In genomic region chr15:41153733-41154132, GRCh38 we compare ENCODE assay signal across 22 cellular contexts. TPM values are rescaled to one million over a fixed set of nuclear protein-coding genes. Genes with fewer than 3 reads are reported as not detected.
DNase-seq lines count a peak whose midpoint lies in the region; ATAC-seq, FAIRE-seq and TF ChIP-seq lines count a peak whose summit lies in the region.
"Had no signal": no experiment of that assay in that cellular context is flagged by ENCODE, and none has a peak within 500 bp of the region (broad histone marks: within the 10 kb centered on the region; RNA-seq: fewer than 3 reads in every experiment).

No MANE protein-coding gene starts in this region.

- no peak overlapping the region for H3K9ac ChIP-seq in neuronal stem cell (ENCODE audit: low read depth, low read length, poor library complexity)
- H3K9ac ChIP-seq: BLaER1 treated with 17β-estradiol and CSF1 and Interleukin-3, amounts not matched to agents 10 nM and 100 nM had no signal

- ATAC-seq in natural killer cell treated with Interleukin-12 subunit alpha and Interleukin-12 subunit beta and Interleukin-15 and Interleukin-18, amount 100 ng/mL, for 72 hours: no peak
- ATAC-seq in natural killer cell: no peak
- ATAC-seq in GM18861 (IDR thresholded peaks at IDR 0.05; ENCODE audit: unreplicated experiment): no peak
- ATAC-seq: A549; CD8-positive, alpha-beta T cell had no signal

- no peak overlapping the region for H3K4me3 Mint-ChIP-seq in natural killer cell treated with Interleukin-12 subunit alpha and Interleukin-12 subunit beta and Interleukin-15 and Interleukin-18, amount 100 ng/mL, for 72 hours
- no peak overlapping the region for H3K4me3 Mint-ChIP-seq in natural killer cell
- H3K4me3 Mint-ChIP-seq: B cell; CD4-positive, alpha-beta T cell; CD8-positive, alpha-beta T cell had no signal

- no peaks in the 10 kb centered on the region for H3K27me3 ChIP-seq in neuronal stem cell (ENCODE audit: control insufficient read depth in 3 of 3, insufficient read depth in 3 of 3, low read depth in 1 of 3, low read length in 3 of 3)
- H3K27me3 ChIP-seq: BLaER1 treated with 17β-estradiol and CSF1 and Interleukin-3, amounts not matched to agents 10 nM and 100 nM had no signal

- no peak overlapping the region for H4K91ac ChIP-seq in neuronal stem cell (ENCODE audit: low read depth, low read length, poor library complexity)

- H3K36me3 ChIP-seq in neuronal stem cell (replicated peaks in 1 of 2; ENCODE audit: control insufficient read depth in 2 of 2, insufficient read depth in 2 of 2, low read length in 2 of 2): no peaks in the 10 kb centered on the region
- H3K36me3 ChIP-seq: BLaER1 treated with 17β-estradiol and CSF1 and Interleukin-3, amounts not matched to agents 10 nM and 100 nM had no signal

- no peaks in the 10 kb centered on the region for H3K4me1 Mint-ChIP-seq in natural killer cell treated with Interleukin-12 subunit alpha and Interleukin-12 subunit beta and Interleukin-15 and Interleukin-18, amount 100 ng/mL, for 72 hours (ENCODE audit: low read depth in 2 of 2)
- H3K4me1 Mint-ChIP-seq in natural killer cell: no peaks in the 10 kb centered on the region
- H3K4me1 Mint-ChIP-seq: B cell had no signal

- no peak overlapping the region for H3K27ac Mint-ChIP-seq in natural killer cell treated with Interleukin-12 subunit alpha and Interleukin-12 subunit beta and Interleukin-15 and Interleukin-18, amount 100 ng/mL, for 72 hours
- H3K27ac Mint-ChIP-seq in natural killer cell: no peak overlapping the region
- H3K27ac Mint-ChIP-seq: B cell; CD4-positive, alpha-beta T cell; CD8-positive, alpha-beta T cell had no signal

- no peaks in the 10 kb centered on the region for H3K79me1 ChIP-seq in neuronal stem cell (ENCODE audit: low read depth, low read length)

- H3K18ac ChIP-seq in neuronal stem cell (ENCODE audit: low read length): no peak overlapping the region

- H3K4me1 ChIP-seq in neuronal stem cell (ENCODE audit: control insufficient read depth in 2 of 2, insufficient read depth in 1 of 2, low read depth in 1 of 2, low read length in 2 of 2): no peaks in the 10 kb centered on the region
- H3K4me1 ChIP-seq: Caco-2 had no signal

- no peak overlapping the region for H2BK5ac ChIP-seq in neuronal stem cell (ENCODE audit: low read length)

- peak; percentile 34 for DNase-seq in activated effector memory CD4-positive, alpha-beta T cell treated with anti-CD3 and anti-CD28 coated beads, Interleukin-2, amount 50 U/mL, for 16 hours
- DNase-seq in activated effector memory CD4-positive, alpha-beta T cell treated with Interleukin-2 at 50 U/mL for 16 hours: no peak
- DNase-seq in natural killer cell treated with Interleukin-12 subunit alpha and Interleukin-12 subunit beta and Interleukin-15 and Interleukin-18, amount 100 ng/mL, for 72 hours (ENCODE audit: low spot score): peak; percentile 41
- DNase-seq in natural killer cell (no peak), neuronal stem cell (ENCODE audit: low spot score) (no peak), H54 (ENCODE audit: insufficient read length, low spot score) (no peak)
- DNase-seq: AML-193; Caco-2; Calu3; CD4-positive, alpha-beta T cell; CD8-positive, alpha-beta T cell; DMS79 treated with DMSO at 0.1 percent for 48 hours; GF-D8 had no signal

- H3K27ac ChIP-seq in neuronal stem cell (replicated peaks; ENCODE audit: low read length): no peak overlapping the region
- H3K27ac ChIP-seq: 22Rv1; A549; BLaER1 treated with 17β-estradiol and CSF1 and Interleukin-3, amounts not matched to agents 10 nM and 100 nM; C4-2B had no signal

- no peak for TF ChIP-seq POLR2A in H54 (IDR thresholded peaks at IDR 0.05; ENCODE audit: low read depth, low read length)

- H3K23ac ChIP-seq in neuronal stem cell (ENCODE audit: low read depth, low read length, poor library complexity): no peak overlapping the region

- no peak overlapping the region for H3K4ac ChIP-seq in neuronal stem cell (ENCODE audit: low read length)

- H3K36me3 Mint-ChIP-seq in natural killer cell treated with Interleukin-12 subunit alpha and Interleukin-12 subunit beta and Interleukin-15 and Interleukin-18, amount 100 ng/mL, for 72 hours: no peaks in the 10 kb centered on the region
- H3K36me3 Mint-ChIP-seq in natural killer cell: no peaks in the 10 kb centered on the region
- H3K36me3 Mint-ChIP-seq: CD8-positive, alpha-beta T cell had no signal

- no peak for FAIRE-seq in H54 (lab: Jason Lieb, UNC)
- FAIRE-seq: A549, D721Med, G401.6, GM12891 had no signal

- no peak overlapping the region for H3K14ac ChIP-seq in neuronal stem cell (ENCODE audit: low read length)

- no peaks in the 10 kb centered on the region for H3K27me3 Mint-ChIP-seq in natural killer cell treated with Interleukin-12 subunit alpha and Interleukin-12 subunit beta and Interleukin-15 and Interleukin-18, amount 100 ng/mL, for 72 hours
- no peaks in the 10 kb centered on the region for H3K27me3 Mint-ChIP-seq in natural killer cell (ENCODE audit: low read depth in 2 of 2)
- H3K27me3 Mint-ChIP-seq: B cell; CD4-positive, alpha-beta T cell had no signal

- H2BK15ac ChIP-seq in neuronal stem cell (ENCODE audit: low read length): no peak overlapping the region

- H3K4me2 ChIP-seq in neuronal stem cell (ENCODE audit: insufficient read depth, low read length, poor library complexity, severe bottlenecking): no peak overlapping the region
- H3K4me2 ChIP-seq: A549; BLaER1 treated with 17β-estradiol and CSF1 and Interleukin-3, amounts not matched to agents 10 nM and 100 nM had no signal

- no peak overlapping the region for H2BK120ac ChIP-seq in neuronal stem cell (ENCODE audit: low read depth, low read length)

- intact Hi-C loops in natural killer cell (cut with micrococcal nuclease): no loop called here

- H3K9me3 Mint-ChIP-seq in natural killer cell treated with Interleukin-12 subunit alpha and Interleukin-12 subunit beta and Interleukin-15 and Interleukin-18, amount 100 ng/mL, for 72 hours: no peaks in the 10 kb centered on the region
- no peaks in the 10 kb centered on the region for H3K9me3 Mint-ChIP-seq in natural killer cell
- H3K9me3 Mint-ChIP-seq: CD4-positive, alpha-beta T cell; CD8-positive, alpha-beta T cell had no signal

- H3K4me3 ChIP-seq in neuronal stem cell (ENCODE audit: low read length in 2 of 2): no peak overlapping the region
- H3K4me3 ChIP-seq: A549; BLaER1 treated with 17β-estradiol and CSF1 and Interleukin-3, amounts not matched to agents 10 nM and 100 nM had no signal

- H3K9me3 ChIP-seq in neuronal stem cell (replicated peaks in 1 of 2; ENCODE audit: control insufficient read depth in 2 of 2, insufficient read depth in 1 of 2, low read depth in 1 of 2, low read length in 2 of 2): no peaks in the 10 kb centered on the region
- H3K9me3 ChIP-seq: A549, Caco-2 had no signal

- peak overlapping the region; percentile 73 for H2BK12ac ChIP-seq in neuronal stem cell (ENCODE audit: low read length)

- WGBS in neuronal stem cell (ENCODE audit: extremely low coverage in 2 of 2, insufficient read length in 2 of 2, insufficient replicate concordance in 1 of 2), 2 donors: no CpG with 5 or more reads among the region's 5 CpGs

- no peak for TF ChIP-seq CTCF in natural killer cell (IDR thresholded peaks at IDR 0.05)

- H4K8ac ChIP-seq in neuronal stem cell (ENCODE audit: low read depth, low read length): peak overlapping the region; percentile 17

- no peak overlapping the region for H2AK5ac ChIP-seq in neuronal stem cell (ENCODE audit: low read depth, low read length)

- no peak overlapping the region for H2AFZ ChIP-seq in neuronal stem cell (ENCODE audit: low read length)

RNA-seq across cellular contexts. Expression of gene INO80, which starts 37.7 kb away (rescaled TPM):
- total RNA-seq in natural killer cell treated with Interleukin-12 subunit alpha and Interleukin-12 subunit beta and Interleukin-15 and Interleukin-18, amount 100 ng/mL, for 72 hours: 10 to 100 TPM; 34.3 to 55.7 TPM
- total RNA-seq in natural killer cell: 10 to 100 TPM; 36.4 to 45.7 (median 43.9) TPM
- 5.7 TPM for polyA plus RNA-seq in neuronal stem cell (2013, experiment 1 of 2)
- polyA plus RNA-seq in neuronal stem cell (2013, experiment 2 of 2): 7.0 TPM

Comparison
In these comparisons a context has a peak if more than half of its experiments do, and no peak if none do; other contexts are left out.
1. DNase-seq: peak in activated effector memory CD4-positive, alpha-beta T cell treated with anti-CD3 and anti-CD28 coated beads, Interleukin-2, amount 50 U/mL, for 16 hours (single experiment) and natural killer cell treated with Interleukin-12 subunit alpha and Interleukin-12 subunit beta and Interleukin-15 and Interleukin-18, amount 100 ng/mL, for 72 hours (single experiment); none in activated effector memory CD4-positive, alpha-beta T cell treated with Interleukin-2 at 50 U/mL for 16 hours (single experiment), natural killer cell (single experiment), neuronal stem cell (single experiment) and H54 (single experiment).